8 cellular contexts compared by ENCODE assay signal in genomic region chr9:76374702-76375543, GRCh38. TPM values are rescaled to one million over a fixed set of nuclear protein-coding genes. Genes with fewer than 3 reads are reported as not detected.
DNase-seq lines count a peak whose midpoint lies in the region; TF ChIP-seq lines count a peak whose summit lies in the region.

No MANE protein-coding gene starts in this region.

- H3K4me1 Mint-ChIP-seq in type B pancreatic cell (ENCODE audit: unreplicated experiment) (peaks cover 37% of the 10 kb centered on the region), chondrocyte (ENCODE audit: low read depth) (peaks cover 29% of the 10 kb centered on the region)

- H3K27ac Mint-ChIP-seq in type B pancreatic cell (peak overlapping the region; percentile 85), chondrocyte (ENCODE audit: unreplicated experiment) (no peak overlapping the region)

- TF ChIP-seq CTCF in type B pancreatic cell (conservative IDR thresholded peaks at IDR 0.05) (no peak), chondrocyte (IDR thresholded peaks at IDR 0.05) (no peak)

- H3K4me3 Mint-ChIP-seq in type B pancreatic cell: peak overlapping the region; percentile 10
- H3K4me3 Mint-ChIP-seq in chondrocyte (ENCODE audit: unreplicated experiment): no peak overlapping the region

- peaks cover 8% of the 10 kb centered on the region for H3K9me3 Mint-ChIP-seq in type B pancreatic cell
- H3K9me3 Mint-ChIP-seq in chondrocyte (ENCODE audit: low read depth): no peaks in the 10 kb centered on the region

- DNase-seq in NCI-H1417 (lab: John Stamatoyannopoulos, UW): peak in 2 of 3 experiments; percentile 22 to 56
- DNase-seq in NCI-H1417 treated with DMSO at 0.1 percent for 48 hours (lab: John Stamatoyannopoulos, UW): no peak
- peak; percentile 97 for DNase-seq in amniotic epithelial cell (ENCODE audit: low read depth)
- DNase-seq in islet precursor cell: peak; percentile 94
- DNase-seq in type B pancreatic cell (ENCODE audit: extremely low spot score, unreplicated experiment): no peak
- DNase-seq in stimulated activated naive CD4-positive, alpha-beta T cell treated with Interleukin-2 at 50 U/mL for 16 hours (lab: John Stamatoyannopoulos, UW): no peak
- no peak for DNase-seq in T-helper 1 cell
- no peak for DNase-seq in chondrocyte (ENCODE audit: low spot score)

- H3K36me3 Mint-ChIP-seq in type B pancreatic cell: no peaks in the 10 kb centered on the region
- H3K36me3 Mint-ChIP-seq in chondrocyte (ENCODE audit: low read depth): no peaks in the 10 kb centered on the region

- no peaks in the 10 kb centered on the region for H3K27me3 Mint-ChIP-seq in type B pancreatic cell
- no peaks in the 10 kb centered on the region for H3K27me3 Mint-ChIP-seq in chondrocyte (ENCODE audit: low read depth)

RNA-seq across cellular contexts. Expression of gene RFK, which starts 19.3 kb away (rescaled TPM):
- total RNA-seq in type B pancreatic cell (ENCODE audit: low replicate concordance) (19.8 and 23.4 TPM in 2 replicates), chondrocyte (14.3 to 18.1 TPM (median 15.6 TPM) in 3 replicates)

Comparison
In these comparisons a context has a peak if more than half of its experiments do, and no peak if none do; other contexts are left out.
1. DNase-seq: peak in NCI-H1417 (2 of 3), amniotic epithelial cell (single experiment) and islet precursor cell (single experiment); none in NCI-H1417 treated with DMSO at 0.1 percent for 48 hours (single experiment), type B pancreatic cell (single experiment), stimulated activated naive CD4-positive, alpha-beta T cell treated with Interleukin-2 at 50 U/mL for 16 hours (single experiment), T-helper 1 cell (0 of 5) and chondrocyte (single experiment).